In genomic region chr17:39590180-39590579, GRCh38 we compare ENCODE assay signal across 4 cellular contexts. TPM values are rescaled to one million over a fixed set of nuclear protein-coding genes. Genes with fewer than 3 reads are reported as not detected.
"Had no signal": no experiment of that assay in that cellular context is flagged by ENCODE, and none has a peak within 500 bp of the region (broad histone marks: within the 10 kb centered on the region; RNA-seq: fewer than 3 reads in every experiment).

No MANE protein-coding gene starts in this region.

RNA-seq across cellular contexts. Expression of gene NEUROD2, which starts 17.5 kb away (rescaled TPM):
- total RNA-seq: LHCN-M2, M059J, MCF 10A, NCI-H460 had no signal

RNA-seq across cellular contexts. Expression of gene PPP1R1B, which starts 36.6 kb away (rescaled TPM):
- total RNA-seq: LHCN-M2, M059J, MCF 10A had no signal
